20 cellular contexts compared by ENCODE assay signal in the genomic region with DNA sequence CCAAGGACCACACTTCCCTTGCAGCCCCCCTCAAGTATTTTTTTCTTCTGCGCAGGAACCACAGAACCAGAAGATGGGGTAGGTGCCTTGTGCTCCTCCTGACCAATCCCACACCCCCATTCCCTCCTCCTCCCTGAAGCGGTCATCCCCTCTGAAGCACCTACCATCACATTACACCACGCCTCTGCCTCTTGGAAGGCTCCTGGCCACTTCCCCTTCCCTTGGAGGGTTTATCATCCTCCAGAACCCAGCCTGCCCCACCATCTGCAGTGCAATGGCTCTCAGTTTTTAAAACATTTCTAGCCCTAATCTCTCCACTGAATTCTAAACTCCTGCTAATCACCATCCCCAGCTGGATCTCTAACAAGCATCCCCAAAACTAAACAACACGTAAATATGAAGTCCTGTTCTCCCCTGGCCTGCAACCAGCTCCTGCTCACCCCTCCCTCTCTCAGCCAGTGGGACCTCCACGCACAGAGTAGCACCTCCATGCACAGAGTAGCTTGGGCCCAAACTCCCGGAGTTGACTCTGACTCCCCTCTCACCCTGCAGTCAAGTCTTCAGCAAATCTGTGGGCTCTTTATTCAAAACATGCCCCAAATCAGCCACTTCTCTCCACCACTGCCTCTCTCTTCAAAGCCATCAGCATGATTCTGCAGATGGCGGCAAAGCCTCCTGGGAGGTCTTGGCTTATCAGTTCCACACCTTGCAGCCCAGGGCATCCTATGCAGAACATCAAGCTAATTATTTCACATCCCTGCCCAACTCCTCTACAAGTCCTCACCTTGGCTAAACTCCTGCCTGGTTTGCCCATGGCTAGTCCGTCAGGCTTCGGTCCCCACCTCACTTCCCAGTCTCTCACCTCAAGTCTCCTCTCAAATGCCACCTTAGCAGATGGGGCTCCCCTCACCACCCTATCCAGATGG.
A peak's percentile ranks its signal among the peaks of the same experiment; 100 is the strongest.
DNase-seq lines count a peak whose midpoint lies in the region; ATAC-seq and TF ChIP-seq lines count a peak whose summit lies in the region.
"Had no signal": no experiment of that assay in that cellular context is flagged by ENCODE, and none has a peak within 500 bp of the region (broad histone marks: within the 10 kb centered on the region; RNA-seq: fewer than 3 reads in every experiment).

No MANE protein-coding gene starts in this region.

- H3K9ac ChIP-seq in BLaER1 treated with 17β-estradiol and CSF1 and Interleukin-3, amounts not matched to agents 10 nM and 100 nM = no peak overlapping the region
- H3K9ac ChIP-seq in H9 (ENCODE audit: extremely low read depth, insufficient read length, low read length) (no peak overlapping the region), mesenchymal stem cell (ENCODE audit: low read length) (no peak overlapping the region)

- H3K27me3 Mint-ChIP-seq in H9 (ENCODE audit: low read depth) = no peaks in the 10 kb centered on the region
- no peaks in the 10 kb centered on the region for H3K27me3 Mint-ChIP-seq in activated T-helper 1 cell treated with anti-CD3 and anti-CD28 coated beads, Interleukin-12 subunit alpha, Interleukin-12 subunit beta, Interleukin-2, Interleukin-4 antibody, amounts not matched to agents 30 ng/mL and 10 ng/mL and 1 ng/mL, durations not matched to agents 14 hours and 24 hours and 36 hours (ENCODE audit: insufficient read depth)

- H2BK15ac ChIP-seq in H9 (ENCODE audit: low read depth, low read length) (no peak overlapping the region), mesenchymal stem cell (ENCODE audit: low read depth, poor library complexity, severe bottlenecking) (no peak overlapping the region)

- no peak overlapping the region for H3K4ac ChIP-seq in H9 (ENCODE audit: low read depth, low read length)
- H3K4ac ChIP-seq in mesenchymal stem cell (ENCODE audit: low read depth in 1 of 2, low read length in 2 of 2) = no peak overlapping the region

- DNase-seq in H9 (no peak), mesenchymal stem cell (no peak), NCI-H774 (lab: John Stamatoyannopoulos, UW) (no peak), NCI-H748 (lab: John Stamatoyannopoulos, UW; ENCODE audit: unreplicated experiment) (no peak), coronary artery (ENCODE audit: low spot score) (no peak)
- DNase-seq in activated T-helper 1 cell treated with anti-CD3 and anti-CD28 coated beads, Interleukin-12 subunit alpha, Interleukin-12 subunit beta, Interleukin-2, Interleukin-4 antibody, amounts not matched to agents 30 ng/mL and 10 ng/mL and 1 ng/mL, durations not matched to agents 14 hours and 24 hours and 36 hours (ENCODE audit: low spot score) = no peak
- DNase-seq: central memory CD4-positive, alpha-beta T cell; EL; islet precursor cell; Karpas-422; mucosa of descending colon; NCI-H1694 treated with DMSO at 0.1 percent for 48 hours; NCI-H526; RPMI8226; small intestine had no signal

- peaks cover 8 to 82% (median 41%) of the 10 kb centered on the region in 11 experiments; a peak in 17 of 22 replicates for H4K20me1 ChIP-seq in BLaER1 treated with 17β-estradiol and CSF1 and Interleukin-3, amounts not matched to agents 10 nM and 100 nM
- no peaks in the 10 kb centered on the region for H4K20me1 ChIP-seq in H9 (ENCODE audit: control insufficient read depth, insufficient read depth, insufficient read length)

- peak overlapping the region in 2 of 3 experiments; percentile 46 to 76; a peak in 2 of 7 replicates for H3K27ac Mint-ChIP-seq in H9
- peak overlapping the region; percentile 60 for H3K27ac Mint-ChIP-seq in activated T-helper 1 cell treated with anti-CD3 and anti-CD28 coated beads, Interleukin-12 subunit alpha, Interleukin-12 subunit beta, Interleukin-2, Interleukin-4 antibody, amounts not matched to agents 30 ng/mL and 10 ng/mL and 1 ng/mL, durations not matched to agents 14 hours and 24 hours and 36 hours

- peaks cover 30 to 48% (median 40%) of the 10 kb centered on the region in 10 experiments for H3K4me1 ChIP-seq in BLaER1 treated with 17β-estradiol and CSF1 and Interleukin-3, amounts not matched to agents 10 nM and 100 nM
- H3K4me1 ChIP-seq in H9 (ENCODE audit: insufficient read depth, low read length) = peaks cover 3% of the 10 kb centered on the region; the same call in 1 of the 2 replicates
- peaks cover 10% of the 10 kb centered on the region for H3K4me1 ChIP-seq in mesenchymal stem cell (ENCODE audit: control insufficient read depth, insufficient read depth, low read depth, low read length)

- no peak overlapping the region for H3K56ac ChIP-seq in H9 (ENCODE audit: insufficient read length, low read depth, low read length)

- no CpG with 5 or more reads among the region's 9 CpGs for WGBS in H9 (ENCODE audit: extremely low coverage, insufficient read length, low lambda C conversion rate)
- WGBS in mesenchymal stem cell = 89% methylated on average over 9 of the region's 9 CpGs

- H2BK5ac ChIP-seq in H9 (ENCODE audit: insufficient read length, low read length) (no peak overlapping the region), mesenchymal stem cell (ENCODE audit: low read depth, low read length, poor library complexity, severe bottlenecking) (no peak overlapping the region)

- H3K18ac ChIP-seq in H9 (ENCODE audit: insufficient read length, low read depth, low read length) (no peak overlapping the region), mesenchymal stem cell (ENCODE audit: low read depth in 1 of 2, low read length in 2 of 2) (no peak overlapping the region)

- no peak overlapping the region for H3T11ph ChIP-seq in H9 (ENCODE audit: low read length)

- H2AFZ ChIP-seq in H9 (ENCODE audit: low read length) = no peak overlapping the region
- no peak overlapping the region for H2AFZ ChIP-seq in mesenchymal stem cell (ENCODE audit: low read depth, low read length)

- H3K79me1 ChIP-seq in H9 (ENCODE audit: insufficient read depth, low read depth, low read length, poor library complexity, severe bottlenecking) (peaks cover 3% of the 10 kb centered on the region), mesenchymal stem cell (replicated peaks; ENCODE audit: low read length, poor library complexity, severe bottlenecking) (peaks cover 38% of the 10 kb centered on the region)

- H2BK20ac ChIP-seq in H9 (ENCODE audit: low read depth, low read length, poor library complexity, severe bottlenecking) = no peak overlapping the region

- intact Hi-C loops in activated T-helper 1 cell treated with anti-CD3 and anti-CD28 coated beads, Interleukin-12 subunit alpha, Interleukin-12 subunit beta, Interleukin-2, Interleukin-4 antibody, amounts not matched to agents 30 ng/mL and 10 ng/mL and 1 ng/mL, durations not matched to agents 14 hours and 24 hours and 36 hours (cut with micrococcal nuclease) = no loop called here

- H3K23me2 ChIP-seq in H9 (ENCODE audit: insufficient read length, low read depth, low read length, poor library complexity, severe bottlenecking) = no peaks in the 10 kb centered on the region

- no peak overlapping the region for H4K8ac ChIP-seq in H9 (replicated peaks; ENCODE audit: insufficient read length, low read depth, low read length)
- H4K8ac ChIP-seq in mesenchymal stem cell (ENCODE audit: low read length) = no peak overlapping the region

- peaks cover 0 to 11% (median 0%) of the 10 kb centered on the region in 3 experiments; a peak in 3 of 7 replicates for H3K36me3 Mint-ChIP-seq in H9 (ENCODE audit: insufficient read depth in 1 of 3, low read depth in 3 of 3)
- H3K36me3 Mint-ChIP-seq in activated T-helper 1 cell treated with anti-CD3 and anti-CD28 coated beads, Interleukin-12 subunit alpha, Interleukin-12 subunit beta, Interleukin-2, Interleukin-4 antibody, amounts not matched to agents 30 ng/mL and 10 ng/mL and 1 ng/mL, durations not matched to agents 14 hours and 24 hours and 36 hours (ENCODE audit: low read depth) = peaks cover 22% of the 10 kb centered on the region

- no peak overlapping the region for H3K27ac ChIP-seq in BLaER1 treated with 17β-estradiol and CSF1 and Interleukin-3, amounts not matched to agents 10 nM and 100 nM
- no peak overlapping the region for H3K27ac ChIP-seq in H9 (ENCODE audit: insufficient read length, low read depth, low read length)
- H3K27ac ChIP-seq in mesenchymal stem cell (ENCODE audit: low read length, poor library complexity, severe bottlenecking) = no peak overlapping the region
- no peak overlapping the region for H3K27ac ChIP-seq in coronary artery
- H3K27ac ChIP-seq: epithelial cell of prostate, HL-60 had no signal

- peaks cover 38 to 39% of the 10 kb centered on the region in 2 experiments for H3K4me1 Mint-ChIP-seq in H9
- peaks cover 64% of the 10 kb centered on the region for H3K4me1 Mint-ChIP-seq in activated T-helper 1 cell treated with anti-CD3 and anti-CD28 coated beads, Interleukin-12 subunit alpha, Interleukin-12 subunit beta, Interleukin-2, Interleukin-4 antibody, amounts not matched to agents 30 ng/mL and 10 ng/mL and 1 ng/mL, durations not matched to agents 14 hours and 24 hours and 36 hours (ENCODE audit: low read depth)

- H3K4me3 ChIP-seq in BLaER1 treated with 17β-estradiol and CSF1 and Interleukin-3, amounts not matched to agents 10 nM and 100 nM = no peak overlapping the region
- H3K4me3 ChIP-seq in mesenchymal stem cell (ENCODE audit: insufficient read depth in 1 of 2, low read depth in 1 of 2, low read length in 2 of 2) (no peak overlapping the region), coronary artery (no peak overlapping the region)
- H3K4me3 ChIP-seq: GM12878, mucosa of descending colon had no signal

- no peak for TF ChIP-seq CTCF in H9 (conservative IDR thresholded peaks at IDR 0.05)
- no peak for TF ChIP-seq CTCF in coronary artery (IDR thresholded peaks at IDR 0.05)

- no peaks in the 10 kb centered on the region for H3K27me3 ChIP-seq in BLaER1 treated with 17β-estradiol and CSF1 and Interleukin-3, amounts not matched to agents 10 nM and 100 nM
- no peaks in the 10 kb centered on the region for H3K27me3 ChIP-seq in H9 (ENCODE audit: insufficient read depth, low read length)
- no peaks in the 10 kb centered on the region for H3K27me3 ChIP-seq in mesenchymal stem cell (ENCODE audit: control insufficient read depth in 1 of 2, insufficient read depth in 1 of 2, low read length in 2 of 2)

- peak overlapping the region; percentile 16 to 59 (median 44) for H3K4me2 ChIP-seq in BLaER1 treated with 17β-estradiol and CSF1 and Interleukin-3, amounts not matched to agents 10 nM and 100 nM
- H3K4me2 ChIP-seq in H9 (ENCODE audit: insufficient read depth, insufficient read length, low read length) (no peak overlapping the region), mesenchymal stem cell (ENCODE audit: low read length, poor library complexity, severe bottlenecking) (no peak overlapping the region)

- H2BK12ac ChIP-seq in H9 (ENCODE audit: insufficient read length, low read depth, low read length) (no peak overlapping the region), mesenchymal stem cell (ENCODE audit: low read length in 2 of 2) (no peak overlapping the region)

- peaks cover 0 to 7% (median 0%) of the 10 kb centered on the region in 11 experiments; a peak in 2 of 22 replicates for H3K9me3 ChIP-seq in BLaER1 treated with 17β-estradiol and CSF1 and Interleukin-3, amounts not matched to agents 10 nM and 100 nM (replicated peaks in 1 of 11)
- H3K9me3 ChIP-seq in H9 (ENCODE audit: control insufficient read depth, low read depth, low read length) = no peaks in the 10 kb centered on the region
- H3K9me3 ChIP-seq in mesenchymal stem cell (ENCODE audit: control insufficient read depth, low read length) = no peaks in the 10 kb centered on the region
- H3K9me3 ChIP-seq: mucosa of descending colon had no signal

- H3K14ac ChIP-seq in H9 (ENCODE audit: insufficient read depth, low read length) = no peak overlapping the region
- H3K14ac ChIP-seq in mesenchymal stem cell (ENCODE audit: low read length in 2 of 2) = peak overlapping the region in 1 of 2 experiments; percentile 91

- H4K5ac ChIP-seq in H9 (ENCODE audit: insufficient read length, low read depth, low read length) = no peak overlapping the region

- no peak overlapping the region; a peak in 1 of 5 replicates for H3K4me3 Mint-ChIP-seq in H9
- H3K4me3 Mint-ChIP-seq in activated T-helper 1 cell treated with anti-CD3 and anti-CD28 coated beads, Interleukin-12 subunit alpha, Interleukin-12 subunit beta, Interleukin-2, Interleukin-4 antibody, amounts not matched to agents 30 ng/mL and 10 ng/mL and 1 ng/mL, durations not matched to agents 14 hours and 24 hours and 36 hours = peak overlapping the region; percentile 9

- H2BK120ac ChIP-seq in H9 (ENCODE audit: low read depth, low read length, poor library complexity, severe bottlenecking) (no peak overlapping the region), mesenchymal stem cell (ENCODE audit: low read depth, low read length) (no peak overlapping the region)

- peaks cover 0 to 26% (median 6%) of the 10 kb centered on the region in 11 experiments; a peak in 9 of 22 replicates for H3K36me3 ChIP-seq in BLaER1 treated with 17β-estradiol and CSF1 and Interleukin-3, amounts not matched to agents 10 nM and 100 nM
- H3K36me3 ChIP-seq in mesenchymal stem cell (ENCODE audit: control insufficient read depth in 1 of 2, insufficient read depth in 2 of 2, low read depth in 1 of 2, low read length in 2 of 2) = no peaks in the 10 kb centered on the region

- no peak overlapping the region for H3K23ac ChIP-seq in H9 (ENCODE audit: insufficient read length, low read depth, low read length)
- peak overlapping the region in 1 of 2 experiments; percentile 67 for H3K23ac ChIP-seq in mesenchymal stem cell (ENCODE audit: low read length in 2 of 2)

- no peaks in the 10 kb centered on the region for H3K9me3 Mint-ChIP-seq in H9
- no peaks in the 10 kb centered on the region for H3K9me3 Mint-ChIP-seq in activated T-helper 1 cell treated with anti-CD3 and anti-CD28 coated beads, Interleukin-12 subunit alpha, Interleukin-12 subunit beta, Interleukin-2, Interleukin-4 antibody, amounts not matched to agents 30 ng/mL and 10 ng/mL and 1 ng/mL, durations not matched to agents 14 hours and 24 hours and 36 hours

- H3K79me2 ChIP-seq in H9 (ENCODE audit: insufficient read depth, low read length) = peaks cover 9% of the 10 kb centered on the region; the same call in 1 of the 2 replicates

- H4K91ac ChIP-seq in H9 (ENCODE audit: insufficient read length, low read depth, low read length) = no peak overlapping the region
- no peak overlapping the region for H4K91ac ChIP-seq in mesenchymal stem cell (ENCODE audit: low read length)

- no peak for ATAC-seq in GM18870 (IDR thresholded peaks at IDR 0.05; ENCODE audit: unreplicated experiment)
- ATAC-seq: GM12878, mucosa of descending colon had no signal

- H2AK5ac ChIP-seq in H9 (ENCODE audit: insufficient read length, low read length) = no peak overlapping the region
- peak overlapping the region; percentile 51 for H2AK5ac ChIP-seq in mesenchymal stem cell (ENCODE audit: low read length, severe bottlenecking)

Comparison
In these comparisons a context has a peak if more than half of its experiments do, and no peak if none do; other contexts are left out.
1. H3K4me2 ChIP-seq: peak in BLaER1 treated with 17β-estradiol and CSF1 and Interleukin-3, amounts not matched to agents 10 nM and 100 nM (11 of 11); none in H9 (single experiment) and mesenchymal stem cell (single experiment).